1 cellular context compared by ENCODE assay signal in the genomic region with DNA sequence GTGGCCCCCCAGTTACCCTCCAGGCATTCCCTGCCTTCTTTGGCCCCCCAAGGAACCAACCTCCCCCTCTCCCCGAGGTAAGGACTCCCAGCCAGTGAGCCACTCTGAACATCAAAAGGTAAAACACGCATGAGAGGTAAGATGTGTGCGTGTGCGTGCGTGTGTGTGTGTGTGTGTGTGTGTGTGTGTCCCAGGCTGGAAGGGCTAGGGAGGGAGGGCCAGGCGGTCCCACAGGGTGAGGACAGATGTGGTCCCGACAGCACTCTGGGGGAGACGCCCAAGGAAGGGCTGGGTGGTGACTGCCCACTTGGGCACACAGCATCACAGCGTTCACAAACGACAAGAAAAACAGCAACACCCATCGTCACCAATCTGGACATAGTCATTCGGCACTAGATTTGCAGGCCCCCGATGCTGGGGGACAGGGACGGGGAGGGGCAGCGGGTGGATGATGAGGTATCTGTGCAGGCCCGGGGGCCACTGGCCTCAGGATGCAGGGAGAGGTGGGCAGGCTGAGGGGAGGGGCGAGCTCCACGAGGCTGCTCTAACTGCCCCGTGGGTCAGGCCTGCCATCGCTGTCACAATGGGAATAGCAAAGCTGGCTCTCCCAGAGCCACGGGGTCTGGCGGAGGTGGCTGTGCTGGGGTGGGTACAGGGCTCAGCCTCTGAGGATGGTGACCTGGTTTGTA.
TF ChIP-seq lines count a peak whose summit lies in the region.

No MANE protein-coding gene starts in this region.

TF ChIP-seq in endothelial cell of umbilical vein, 7 proteins besides CTCF, POLR2A, EP300 and RAD21:
- no peak for TF ChIP-seq POLR2AphosphoS5 (IDR thresholded peaks at IDR 0.05; ENCODE audit: insufficient read depth, low read depth, low read length)
- TF ChIP-seq MYC (IDR thresholded peaks at IDR 0.05; ENCODE audit: low read depth, low read length), result no peak
- TF ChIP-seq JUN (IDR thresholded peaks at IDR 0.05; ENCODE audit: borderline replicate concordance, insufficient read depth, insufficient read length, low read depth), result no peak
- no peak for TF ChIP-seq EZH2 (IDR thresholded peaks at IDR 0.05; ENCODE audit: borderline replicate concordance, low read depth, low read length, severe bottlenecking)
- TF ChIP-seq, protein P1, sequence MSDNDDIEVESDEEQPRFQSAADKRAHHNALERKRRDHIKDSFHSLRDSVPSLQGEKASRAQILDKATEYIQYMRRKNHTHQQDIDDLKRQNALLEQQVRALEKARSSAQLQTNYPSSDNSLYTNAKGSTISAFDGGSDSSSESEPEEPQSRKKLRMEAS (IDR thresholded peaks at IDR 0.05; ENCODE audit: insufficient read depth, insufficient read length), result no peak
- no peak for TF ChIP-seq FOS (IDR thresholded peaks at IDR 0.05; ENCODE audit: borderline replicate concordance, insufficient read depth, low read length)
- TF ChIP-seq GATA2 (IDR thresholded peaks at IDR 0.05; ENCODE audit: insufficient read depth, insufficient read length, low read depth, low read length), result no peak
TF ChIP-seq in endothelial cell of umbilical vein: peak in this region for 0.
